ENCODE assay signal across 22 cellular contexts in genomic region chr5:78794693-78795215, GRCh38.
"Had no signal": no experiment of that assay in that cellular context is flagged by ENCODE, and none has a peak within 500 bp of the region (broad histone marks: within the 10 kb centered on the region; RNA-seq: fewer than 3 reads in every experiment).

No MANE protein-coding gene starts in this region.

- ATAC-seq: activated CD8-positive, alpha-beta T cell treated with anti-CD3 and anti-CD28 coated beads, Interleukin-2, amount 10 ng/mL, durations not matched to agents 7 days and 5 days; body of pancreas; esophagus mucosa; right lobe of liver; stimulated activated naive B cell treated with anti-CD40 and anti-IgM and Interleukin-4, amounts not matched to agents 10 μg/mL and 1 μg/mL and 100 μg/mL, for 72 hours had no signal

- H3K27me3 Mint-ChIP-seq: activated naive CD4-positive, alpha-beta T cell treated with anti-CD3 and anti-CD28 coated beads, Interleukin-2, amount 50 U/mL, for 24 hours; dendritic cell treated with granulocyte-macrophage colony-stimulating factor and Interleukin-4, amounts not matched to agents 40 ng/mL and 50 ng/mL, for 4 days; stimulated activated naive B cell treated with anti-CD40 and anti-IgM and Interleukin-4, amounts not matched to agents 10 μg/mL and 1 μg/mL and 100 μg/mL, for 72 hours had no signal

- H3K4me1 ChIP-seq: body of pancreas, left ventricle myocardium inferior, right lobe of liver had no signal

- H3K36me3 ChIP-seq: left ventricle myocardium inferior, right lobe of liver had no signal

- H3K4me3 ChIP-seq: body of pancreas, left ventricle myocardium inferior, right lobe of liver, skin epidermis had no signal

- H3K4me1 Mint-ChIP-seq: activated naive CD4-positive, alpha-beta T cell treated with anti-CD3 and anti-CD28 coated beads, Interleukin-2, amount 50 U/mL, for 24 hours had no signal

- DNase-seq: activated CD4-positive, alpha-beta T cell treated with anti-CD3 and anti-CD28 coated beads for 1 hour; activated CD4-positive, alpha-beta T cell treated with anti-CD3 and anti-CD28 coated beads, Interleukin-2, amount 50 U/mL, for 1 hour; activated CD8-positive, alpha-beta T cell treated with anti-CD3 and anti-CD28 coated beads, Interleukin-2, amount 10 ng/mL, durations not matched to agents 7 days and 5 days; activated gamma-delta T cell; anterior cingulate cortex; body of pancreas; effector memory CD4-positive, alpha-beta T cell; foreskin melanocyte; immature natural killer cell; left ventricle myocardium inferior; nucleus accumbens; posterior cingulate gyrus; right lobe of liver; stimulated activated CD4-positive, alpha-beta T cell treated with anti-CD3 and anti-CD28 coated beads, Interleukin-2, amount 100 ng/mL, for 24 hours; stimulated activated naive B cell treated with anti-CD40 and anti-IgM and Interleukin-4, amounts not matched to agents 10 μg/mL and 1 μg/mL and 100 μg/mL, for 72 hours; T-helper 9 cell; trophoblast cell had no signal

- H3K4me3 Mint-ChIP-seq: activated CD8-positive, alpha-beta T cell treated with anti-CD3 and anti-CD28 coated beads, Interleukin-2, amount 10 ng/mL, durations not matched to agents 7 days and 5 days; activated naive CD4-positive, alpha-beta T cell treated with anti-CD3 and anti-CD28 coated beads, Interleukin-2, amount 50 U/mL, for 24 hours; activated T-helper 1 cell treated with anti-CD3 and anti-CD28 coated beads, Interleukin-12 subunit alpha, Interleukin-12 subunit beta, Interleukin-2, Interleukin-4 antibody, amounts not matched to agents 30 ng/mL and 10 ng/mL and 1 ng/mL, durations not matched to agents 14 hours and 24 hours and 36 hours; dendritic cell treated with granulocyte-macrophage colony-stimulating factor and Interleukin-4, amounts not matched to agents 40 ng/mL and 50 ng/mL, for 4 days; immature natural killer cell; stimulated activated naive B cell treated with anti-CD40 and anti-IgM and Interleukin-4, amounts not matched to agents 10 μg/mL and 1 μg/mL and 100 μg/mL, for 72 hours had no signal

- H3K27ac Mint-ChIP-seq: activated CD8-positive, alpha-beta T cell treated with anti-CD3 and anti-CD28 coated beads, Interleukin-2, amount 10 ng/mL, durations not matched to agents 7 days and 5 days; activated naive CD4-positive, alpha-beta T cell treated with anti-CD3 and anti-CD28 coated beads, Interleukin-2, amount 50 U/mL, for 24 hours; activated T-helper 1 cell treated with anti-CD3 and anti-CD28 coated beads, Interleukin-12 subunit alpha, Interleukin-12 subunit beta, Interleukin-2, Interleukin-4 antibody, amounts not matched to agents 30 ng/mL and 10 ng/mL and 1 ng/mL, durations not matched to agents 14 hours and 24 hours and 36 hours; dendritic cell treated with granulocyte-macrophage colony-stimulating factor and Interleukin-4, amounts not matched to agents 40 ng/mL and 50 ng/mL, for 4 days; immature natural killer cell had no signal

- H3K27me3 ChIP-seq: body of pancreas, right lobe of liver had no signal

- H3K27ac ChIP-seq: body of pancreas, left ventricle myocardium inferior, right lobe of liver, skin epidermis had no signal

- H3K9me3 ChIP-seq: body of pancreas, left ventricle myocardium inferior, right lobe of liver had no signal

- H3K9me3 Mint-ChIP-seq: activated naive CD4-positive, alpha-beta T cell treated with anti-CD3 and anti-CD28 coated beads, Interleukin-2, amount 50 U/mL, for 24 hours; activated T-helper 1 cell treated with anti-CD3 and anti-CD28 coated beads, Interleukin-12 subunit alpha, Interleukin-12 subunit beta, Interleukin-2, Interleukin-4 antibody, amounts not matched to agents 30 ng/mL and 10 ng/mL and 1 ng/mL, durations not matched to agents 14 hours and 24 hours and 36 hours; dendritic cell treated with granulocyte-macrophage colony-stimulating factor and Interleukin-4, amounts not matched to agents 40 ng/mL and 50 ng/mL, for 4 days; immature natural killer cell had no signal
